In genomic region chr14:22882529-22883190, GRCh38 we compare ENCODE assay signal across 9 cellular contexts. TPM values are rescaled to one million over a fixed set of nuclear protein-coding genes. Genes with fewer than 3 reads are reported as not detected.
DNase-seq lines count a peak whose midpoint lies in the region; ATAC-seq and TF ChIP-seq lines count a peak whose summit lies in the region.
"Had no signal": no experiment of that assay in that cellular context is flagged by ENCODE, and none has a peak within 500 bp of the region (broad histone marks: within the 10 kb centered on the region; RNA-seq: fewer than 3 reads in every experiment).

No MANE protein-coding gene starts in this region.

- peaks cover 5% of the 10 kb centered on the region for H3K27me3 Mint-ChIP-seq in neural crest cell (ENCODE audit: low read depth)
- peaks cover 0 to 3% of the 10 kb centered on the region in 2 donors for H3K27me3 Mint-ChIP-seq in natural killer cell treated with Interleukin-12 subunit alpha and Interleukin-12 subunit beta and Interleukin-15 and Interleukin-18, amount 100 ng/mL, for 72 hours

- H3K27ac Mint-ChIP-seq in activated naive CD4-positive, alpha-beta T cell treated with anti-CD3 and anti-CD28 coated beads, Interleukin-2, amount 50 U/mL, for 72 hours, result no peak overlapping the region
- H3K27ac Mint-ChIP-seq in neural crest cell (ENCODE audit: unreplicated experiment), result peak overlapping the region; percentile 98
- H3K27ac Mint-ChIP-seq in natural killer cell treated with Interleukin-12 subunit alpha and Interleukin-12 subunit beta and Interleukin-15 and Interleukin-18, amount 100 ng/mL, for 72 hours, result peak overlapping the region in 1 of 2 donors; percentile 54

- H3K9me3 Mint-ChIP-seq in activated naive CD4-positive, alpha-beta T cell treated with anti-CD3 and anti-CD28 coated beads, Interleukin-2, amount 50 U/mL, for 72 hours, result no peaks in the 10 kb centered on the region
- no peaks in the 10 kb centered on the region for H3K9me3 Mint-ChIP-seq in neural crest cell
- no peaks in the 10 kb centered on the region for H3K9me3 Mint-ChIP-seq in natural killer cell treated with Interleukin-12 subunit alpha and Interleukin-12 subunit beta and Interleukin-15 and Interleukin-18, amount 100 ng/mL, for 72 hours
- H3K9me3 Mint-ChIP-seq: CD8-positive, alpha-beta memory T cell had no signal

- H3K36me3 Mint-ChIP-seq in activated naive CD4-positive, alpha-beta T cell treated with anti-CD3 and anti-CD28 coated beads, Interleukin-2, amount 50 U/mL, for 72 hours, result no peaks in the 10 kb centered on the region
- no peaks in the 10 kb centered on the region for H3K36me3 Mint-ChIP-seq in neural crest cell (ENCODE audit: low read depth)
- no peaks in the 10 kb centered on the region for H3K36me3 Mint-ChIP-seq in natural killer cell treated with Interleukin-12 subunit alpha and Interleukin-12 subunit beta and Interleukin-15 and Interleukin-18, amount 100 ng/mL, for 72 hours

- intact Hi-C loops in left ventricle myocardium superior (cut with micrococcal nuclease), result no loop called here

- H3K4me1 Mint-ChIP-seq in neural crest cell, result peaks cover 56% of the 10 kb centered on the region
- peaks cover 28 to 29% of the 10 kb centered on the region in 2 donors for H3K4me1 Mint-ChIP-seq in natural killer cell treated with Interleukin-12 subunit alpha and Interleukin-12 subunit beta and Interleukin-15 and Interleukin-18, amount 100 ng/mL, for 72 hours (ENCODE audit: low read depth in 2 of 2)

- peak; percentile 30 for DNase-seq in activated naive CD4-positive, alpha-beta T cell treated with Interleukin-2 at 50 U/mL for 16 hours
- DNase-seq in activated naive CD4-positive, alpha-beta T cell treated with anti-CD3 and anti-CD28 coated beads, Interleukin-2, amount 50 U/mL, for 72 hours (ENCODE audit: low spot score in 2 of 2), result no peak
- DNase-seq in RPMI8226 (peak; percentile 46), neural crest cell (ENCODE audit: low read depth, low spot score) (peak; percentile 14), left ventricle myocardium superior (no peak)
- peak; percentile 20 for DNase-seq in effector CD8-positive, alpha-beta T cell (lab: John Stamatoyannopoulos, UW)
- no peak for DNase-seq in natural killer cell treated with Interleukin-12 subunit alpha and Interleukin-12 subunit beta and Interleukin-15 and Interleukin-18, amount 100 ng/mL, for 72 hours (ENCODE audit: low spot score)

- no peak for TF ChIP-seq CTCF in neural crest cell (conservative IDR thresholded peaks at IDR 0.05)

- peak overlapping the region; percentile 76 for H3K4me3 Mint-ChIP-seq in neural crest cell
- no peak overlapping the region for H3K4me3 Mint-ChIP-seq in natural killer cell treated with Interleukin-12 subunit alpha and Interleukin-12 subunit beta and Interleukin-15 and Interleukin-18, amount 100 ng/mL, for 72 hours

- no peak for ATAC-seq in activated naive CD4-positive, alpha-beta T cell treated with anti-CD3 and anti-CD28 coated beads, Interleukin-2, amount 50 U/mL, for 72 hours
- ATAC-seq in GM21515 (IDR thresholded peaks at IDR 0.05; ENCODE audit: unreplicated experiment) (no peak), left ventricle myocardium superior (no peak)
- no peak for ATAC-seq in natural killer cell treated with Interleukin-12 subunit alpha and Interleukin-12 subunit beta and Interleukin-15 and Interleukin-18, amount 100 ng/mL, for 72 hours

RNA-seq across cellular contexts. Expression of gene REM2, which starts 0.4 kb away (rescaled TPM):
- total RNA-seq in activated naive CD4-positive, alpha-beta T cell treated with anti-CD3 and anti-CD28 coated beads, Interleukin-2, amount 50 U/mL, for 72 hours, result 1 to 10 TPM in 1 of 2 donors, under 1 TPM in 1; 0.93 to 1.1 TPM
- total RNA-seq in neural crest cell (3.0 and 3.6 TPM in 2 replicates), left ventricle myocardium superior (not detected)
- under 1 TPM in 1 of 2 donors, not detected in 1; 0.43 TPM for total RNA-seq in natural killer cell treated with Interleukin-12 subunit alpha and Interleukin-12 subunit beta and Interleukin-15 and Interleukin-18, amount 100 ng/mL, for 72 hours

RNA-seq across cellular contexts. Expression of gene LRP10, which starts 11.1 kb away (rescaled TPM):
- 10 to 100 TPM; 48.9 to 67.6 TPM for total RNA-seq in activated naive CD4-positive, alpha-beta T cell treated with anti-CD3 and anti-CD28 coated beads, Interleukin-2, amount 50 U/mL, for 72 hours
- 14.3 and 16.3 TPM in 2 replicates for total RNA-seq in neural crest cell
- 10 to 100 TPM; 53.4 to 60.4 TPM for total RNA-seq in natural killer cell treated with Interleukin-12 subunit alpha and Interleukin-12 subunit beta and Interleukin-15 and Interleukin-18, amount 100 ng/mL, for 72 hours
- total RNA-seq in left ventricle myocardium superior, result 61.9 TPM

RNA-seq across cellular contexts. Expression of gene RBM23, which starts 36.3 kb away (rescaled TPM):
- 10 to 100 TPM; 63.5 to 97.7 TPM for total RNA-seq in activated naive CD4-positive, alpha-beta T cell treated with anti-CD3 and anti-CD28 coated beads, Interleukin-2, amount 50 U/mL, for 72 hours
- total RNA-seq in neural crest cell (103 and 110 TPM in 2 replicates), left ventricle myocardium superior (52.5 TPM)
- total RNA-seq in natural killer cell treated with Interleukin-12 subunit alpha and Interleukin-12 subunit beta and Interleukin-15 and Interleukin-18, amount 100 ng/mL, for 72 hours, result 10 to 100 TPM; 88.2 to 94.1 TPM

RNA-seq across cellular contexts. Expression of gene MMP14, which starts 46.3 kb away (rescaled TPM):
- total RNA-seq in activated naive CD4-positive, alpha-beta T cell treated with anti-CD3 and anti-CD28 coated beads, Interleukin-2, amount 50 U/mL, for 72 hours, result 1 to 10 TPM in 1 of 2 donors, under 1 TPM in 1; 0.68 to 2.2 TPM
- total RNA-seq in neural crest cell (63.2 and 68.6 TPM in 2 replicates), left ventricle myocardium superior (19.9 TPM)
- total RNA-seq in natural killer cell treated with Interleukin-12 subunit alpha and Interleukin-12 subunit beta and Interleukin-15 and Interleukin-18, amount 100 ng/mL, for 72 hours, result 1 to 10 TPM; 3.7 to 8.0 TPM

RNA-seq across cellular contexts. Expression of gene PRMT5, which starts 46.5 kb away (rescaled TPM):
- total RNA-seq in activated naive CD4-positive, alpha-beta T cell treated with anti-CD3 and anti-CD28 coated beads, Interleukin-2, amount 50 U/mL, for 72 hours, result 100 to 1,000 TPM in 1 of 2 donors, 10 to 100 TPM in 1; 47.1 to 120 TPM
- total RNA-seq in neural crest cell, result 134 and 136 TPM in 2 replicates
- 100 to 1,000 TPM; 108 to 171 TPM for total RNA-seq in natural killer cell treated with Interleukin-12 subunit alpha and Interleukin-12 subunit beta and Interleukin-15 and Interleukin-18, amount 100 ng/mL, for 72 hours
- 56.6 TPM for total RNA-seq in left ventricle myocardium superior

Comparison
In these comparisons a context has a peak if more than half of its experiments do, and no peak if none do; other contexts are left out.
1. DNase-seq: peak in activated naive CD4-positive, alpha-beta T cell treated with Interleukin-2 at 50 U/mL for 16 hours (single experiment), RPMI8226 (single experiment), effector CD8-positive, alpha-beta T cell (single experiment) and neural crest cell (single experiment); none in activated naive CD4-positive, alpha-beta T cell treated with anti-CD3 and anti-CD28 coated beads, Interleukin-2, amount 50 U/mL, for 72 hours (0 of 2), natural killer cell treated with Interleukin-12 subunit alpha and Interleukin-12 subunit beta and Interleukin-15 and Interleukin-18, amount 100 ng/mL, for 72 hours (single experiment) and left ventricle myocardium superior (single experiment).